19 cellular contexts compared by ENCODE assay signal in genomic region chr1:66246371-66247262, GRCh38.
DNase-seq lines count a peak whose midpoint lies in the region; ATAC-seq, FAIRE-seq and TF ChIP-seq lines count a peak whose summit lies in the region.
"Had no signal": no experiment of that assay in that cellular context is flagged by ENCODE, and none has a peak within 500 bp of the region (broad histone marks: within the 10 kb centered on the region; RNA-seq: fewer than 3 reads in every experiment).

No MANE protein-coding gene starts in this region.

- DNase-seq in activated CD4-positive, alpha-beta T cell treated with anti-CD3 and anti-CD28 coated beads for 36 hours = peak; percentile 17
- DNase-seq in activated CD4-positive, alpha-beta T cell treated with anti-CD3 and anti-CD28 coated beads, Interleukin-2, amount 50 U/mL, for 4 hours = no peak
- DNase-seq in GM12864 (ENCODE audit: low read depth) (no peak), endothelial cell of umbilical vein (ENCODE audit: low read depth, low spot score) (no peak), NCI-H524 treated with DMSO at 0.1 percent for 48 hours (lab: John Stamatoyannopoulos, UW) (no peak), LoVo (ENCODE audit: low spot score) (no peak), NCI-H1694 (lab: John Stamatoyannopoulos, UW) (no peak)
- no peak for DNase-seq in activated CD8-positive, alpha-beta T cell treated with anti-CD3 and anti-CD28 coated beads, Interleukin-2, amount 10 ng/mL, durations not matched to agents 7 days and 5 days
- DNase-seq: activated CD8-positive, alpha-beta memory T cell treated with anti-CD3 and anti-CD28 coated beads, Interleukin-2, amount 50 U/mL, for 48 hours; cortex of kidney; erythroblast; left ventricle myocardium superior; NCI-H1092; NCI-H2107; small intestine; WERI-Rb-1 had no signal

- no peak for TF ChIP-seq POLR2A in endothelial cell of umbilical vein (IDR thresholded peaks at IDR 0.05; ENCODE audit: low read depth, low read length)

- no TSS peak for BruUV-seq in endothelial cell of umbilical vein (replicated peaks; lab: Mats Ljungman, UMichigan)

- H3K4me3 ChIP-seq in GM12864 (ENCODE audit: low read depth, low read length) = peak overlapping the region; percentile 52; the same call in 1 of the 2 replicates
- H3K4me3 ChIP-seq in endothelial cell of umbilical vein (replicated peaks in 1 of 3; ENCODE audit: insufficient read depth in 1 of 3, low read depth in 1 of 3, low read length in 3 of 3) = no peak overlapping the region
- H3K4me3 ChIP-seq: ascending aorta had no signal

- peak overlapping the region; percentile 11 for H3K4me2 ChIP-seq in endothelial cell of umbilical vein (ENCODE audit: insufficient read depth, low read length)

- no peak overlapping the region for H3K27ac ChIP-seq in endothelial cell of umbilical vein (ENCODE audit: insufficient read depth, low read depth, low read length)
- H3K27ac ChIP-seq: ascending aorta, C4-2B, WERI-Rb-1 had no signal

- no peaks in the 10 kb centered on the region for H3K27me3 ChIP-seq in endothelial cell of umbilical vein (ENCODE audit: control insufficient read depth in 2 of 2, insufficient read depth in 2 of 2, low read length in 2 of 2)
- H3K27me3 ChIP-seq: ascending aorta had no signal

- H3K4me1 Mint-ChIP-seq in activated CD4-positive, alpha-beta T cell treated with anti-CD3 and anti-CD28 coated beads for 36 hours = peaks cover 3% of the 10 kb centered on the region
- peaks cover 38% of the 10 kb centered on the region for H3K4me1 Mint-ChIP-seq in activated CD8-positive, alpha-beta T cell treated with anti-CD3 and anti-CD28 coated beads, Interleukin-2, amount 10 ng/mL, durations not matched to agents 7 days and 5 days (ENCODE audit: low read depth)

- H3K36me3 ChIP-seq in endothelial cell of umbilical vein (ENCODE audit: control insufficient read depth in 2 of 2, extremely low read depth in 1 of 2, insufficient read depth in 2 of 2, low read length in 2 of 2) = no peaks in the 10 kb centered on the region
- H3K36me3 ChIP-seq: ascending aorta, WERI-Rb-1 had no signal

- no peaks in the 10 kb centered on the region for H4K20me1 ChIP-seq in endothelial cell of umbilical vein (replicated peaks; ENCODE audit: control insufficient read depth, extremely low read depth, insufficient read depth, low read length)

- no peaks in the 10 kb centered on the region for H3K9me3 Mint-ChIP-seq in activated CD4-positive, alpha-beta T cell treated with anti-CD3 and anti-CD28 coated beads for 36 hours (ENCODE audit: low read depth)
- no peaks in the 10 kb centered on the region for H3K9me3 Mint-ChIP-seq in activated CD8-positive, alpha-beta T cell treated with anti-CD3 and anti-CD28 coated beads, Interleukin-2, amount 10 ng/mL, durations not matched to agents 7 days and 5 days (ENCODE audit: insufficient read depth)

- CTCF ChIA-PET in activated CD4-positive, alpha-beta T cell treated with anti-CD3 and anti-CD28 coated beads for 36 hours (lab: Charles Lee) = interaction anchor here (0.6 to 21.5 kb wide), 20 partner anchors 8 to 1045 kb away, joined by 3 to 359 read pairs (median 4); no protein-coding TSS in a partner anchor
- CTCF ChIA-PET in activated CD8-positive, alpha-beta T cell treated with anti-CD3 and anti-CD28 coated beads, Interleukin-2, amount 10 ng/mL, durations not matched to agents 7 days and 5 days (lab: Charles Lee) = interaction anchor here (0.7 to 20.4 kb wide), 14 partner anchors 14 to 290 kb away, joined by 3 to 703 read pairs (median 4); no protein-coding TSS in a partner anchor
- CTCF ChIA-PET in endothelial cell of umbilical vein (lab: Charles Lee) = interaction anchor here (2.1 to 9.8 kb wide), 2 partner anchors 199 to 287 kb away, joined by 4 to 186 read pairs; no protein-coding TSS in a partner anchor

- H3K4me3 Mint-ChIP-seq in activated CD4-positive, alpha-beta T cell treated with anti-CD3 and anti-CD28 coated beads for 36 hours = no peak overlapping the region
- no peak overlapping the region for H3K4me3 Mint-ChIP-seq in activated CD8-positive, alpha-beta T cell treated with anti-CD3 and anti-CD28 coated beads, Interleukin-2, amount 10 ng/mL, durations not matched to agents 7 days and 5 days

- no peak for FAIRE-seq in endothelial cell of umbilical vein (lab: Jason Lieb, UNC)
- FAIRE-seq: small intestine had no signal

- H3K36me3 Mint-ChIP-seq in activated CD4-positive, alpha-beta T cell treated with anti-CD3 and anti-CD28 coated beads for 36 hours (ENCODE audit: low read depth) = no peaks in the 10 kb centered on the region
- H3K36me3 Mint-ChIP-seq in activated CD8-positive, alpha-beta T cell treated with anti-CD3 and anti-CD28 coated beads, Interleukin-2, amount 10 ng/mL, durations not matched to agents 7 days and 5 days (ENCODE audit: low read depth) = no peaks in the 10 kb centered on the region

- no peaks in the 10 kb centered on the region for H3K9me3 ChIP-seq in endothelial cell of umbilical vein (replicated peaks; ENCODE audit: control insufficient read depth, insufficient read depth, low read length)
- H3K9me3 ChIP-seq: ascending aorta had no signal

- no peaks in the 10 kb centered on the region for H3K27me3 Mint-ChIP-seq in activated CD4-positive, alpha-beta T cell treated with anti-CD3 and anti-CD28 coated beads for 36 hours
- no peaks in the 10 kb centered on the region for H3K27me3 Mint-ChIP-seq in activated CD8-positive, alpha-beta T cell treated with anti-CD3 and anti-CD28 coated beads, Interleukin-2, amount 10 ng/mL, durations not matched to agents 7 days and 5 days (ENCODE audit: low read depth)

- dilution Hi-C loops in endothelial cell of umbilical vein (cut with MboI; ENCODE audit: extremely low pct_ligation_motif_present, low sequenced_read_pairs) = no loop called here

- no peak for ATAC-seq in activated CD4-positive, alpha-beta T cell treated with anti-CD3 and anti-CD28 coated beads for 36 hours
- ATAC-seq in activated CD8-positive, alpha-beta T cell treated with anti-CD3 and anti-CD28 coated beads, Interleukin-2, amount 10 ng/mL, durations not matched to agents 7 days and 5 days = no peak
- ATAC-seq: left ventricle myocardium superior, Panc1 had no signal

- H3K4me1 ChIP-seq in endothelial cell of umbilical vein (ENCODE audit: control insufficient read depth, extremely low read depth, insufficient read depth, low read length) = peaks cover 26% of the 10 kb centered on the region
- H3K4me1 ChIP-seq: ascending aorta had no signal

- POLR2A ChIA-PET in activated CD4-positive, alpha-beta T cell treated with anti-CD3 and anti-CD28 coated beads for 36 hours (lab: Charles Lee) = interaction anchor here (0.9 to 1.7 kb wide), 7 partner anchors 12 to 198 kb away, joined by 3 to 6 read pairs (median 3); no protein-coding TSS in a partner anchor
- POLR2A ChIA-PET in activated CD8-positive, alpha-beta T cell treated with anti-CD3 and anti-CD28 coated beads, Interleukin-2, amount 10 ng/mL, durations not matched to agents 7 days and 5 days (lab: Charles Lee) = interaction anchor here (0.8 to 2.2 kb wide), 2 partner anchors 86 to 199 kb away, joined by 3 to 11 read pairs; no protein-coding TSS in a partner anchor
- POLR2A ChIA-PET in endothelial cell of umbilical vein (lab: Charles Lee) = no interaction called here

- peak overlapping the region; percentile 91 for H3K27ac Mint-ChIP-seq in activated CD4-positive, alpha-beta T cell treated with anti-CD3 and anti-CD28 coated beads for 36 hours
- H3K27ac Mint-ChIP-seq in activated CD8-positive, alpha-beta T cell treated with anti-CD3 and anti-CD28 coated beads, Interleukin-2, amount 10 ng/mL, durations not matched to agents 7 days and 5 days = peak overlapping the region; percentile 47

- no peak for TF ChIP-seq CTCF in GM12864 (IDR thresholded peaks at IDR 0.05; ENCODE audit: low read depth, low read length, missing control alignments)
- TF ChIP-seq CTCF in endothelial cell of umbilical vein (IDR thresholded peaks at IDR 0.05; ENCODE audit: extremely low read depth in 1 of 2, insufficient read depth in 1 of 2, low read depth in 1 of 2, low read length in 2 of 2) = no peak

- intact Hi-C loops in activated CD4-positive, alpha-beta T cell treated with anti-CD3 and anti-CD28 coated beads for 36 hours (cut with DNase I, micrococcal nuclease) = loop anchor here (1.0 to 10.0 kb wide), 12 partner anchors 10 to 852 kb away; no protein-coding TSS in a partner anchor
- intact Hi-C loops in endothelial cell of umbilical vein (cut with micrococcal nuclease) = no loop called here

- H3K79me2 ChIP-seq in endothelial cell of umbilical vein (ENCODE audit: control insufficient read depth, insufficient read depth, low read length) = no peaks in the 10 kb centered on the region

- peak overlapping the region; percentile 24 for H2AFZ ChIP-seq in endothelial cell of umbilical vein (ENCODE audit: low read depth, low read length)

- no peaks in the 10 kb centered on the region for H3K9me1 ChIP-seq in endothelial cell of umbilical vein (replicated peaks; ENCODE audit: control insufficient read depth, extremely low read depth, insufficient read depth, low read length)

- no peak overlapping the region for H3K9ac ChIP-seq in endothelial cell of umbilical vein (replicated peaks; ENCODE audit: extremely low read depth, insufficient read depth, low read length)

TF ChIP-seq in endothelial cell of umbilical vein, 7 proteins besides CTCF, POLR2A, EP300 and RAD21:
- TF ChIP-seq FOS (IDR thresholded peaks at IDR 0.05; ENCODE audit: borderline replicate concordance, insufficient read depth, low read length) (no peak), MAX (IDR thresholded peaks at IDR 0.05; ENCODE audit: insufficient read depth, insufficient read length) (no peak), JUN (IDR thresholded peaks at IDR 0.05; ENCODE audit: borderline replicate concordance, insufficient read depth, insufficient read length, low read depth) (no peak), GATA2 (IDR thresholded peaks at IDR 0.05; ENCODE audit: insufficient read depth, insufficient read length, low read depth, low read length) (no peak), POLR2AphosphoS5 (IDR thresholded peaks at IDR 0.05; ENCODE audit: insufficient read depth, low read depth, low read length) (no peak), MYC (IDR thresholded peaks at IDR 0.05; ENCODE audit: low read depth, low read length) (no peak), EZH2 (IDR thresholded peaks at IDR 0.05; ENCODE audit: borderline replicate concordance, low read depth, low read length, severe bottlenecking) (no peak)
